ENCODE assay signal across 9 cellular contexts in genomic region chr7:24786941-24787340, GRCh38. TPM values are rescaled to one million over a fixed set of nuclear protein-coding genes. Genes with fewer than 3 reads are reported as not detected.
DNase-seq lines count a peak whose midpoint lies in the region; ATAC-seq and TF ChIP-seq lines count a peak whose summit lies in the region.
"Had no signal": no experiment of that assay in that cellular context is flagged by ENCODE, and none has a peak within 500 bp of the region (broad histone marks: within the 10 kb centered on the region; RNA-seq: fewer than 3 reads in every experiment).

No MANE protein-coding gene starts in this region.

- no peaks in the 10 kb centered on the region for H3K79me1 ChIP-seq in mesendoderm (ENCODE audit: low read length)

- no CpG with 5 or more reads among the region's 5 CpGs for WGBS in mesendoderm (ENCODE audit: extremely low coverage, insufficient coverage, low lambda C conversion rate)
- WGBS in tibial nerve, 2 donors, result 58 to 78% methylated on average over 5 of the region's 5 CpGs

- no peaks in the 10 kb centered on the region for H3K79me2 ChIP-seq in mesendoderm (ENCODE audit: control insufficient read depth, insufficient read depth, low read length)

- TF ChIP-seq EP300 in tibial nerve (IDR thresholded peaks at IDR 0.05), result no peak

- no peaks in the 10 kb centered on the region for H3K27me3 Mint-ChIP-seq in activated T-helper 1 cell treated with anti-CD3 and anti-CD28 coated beads, Interleukin-12 subunit alpha, Interleukin-12 subunit beta, Interleukin-2, Interleukin-4 antibody, amounts not matched to agents 30 ng/mL and 10 ng/mL and 1 ng/mL, durations not matched to agents 14 hours and 24 hours and 36 hours (ENCODE audit: insufficient read depth)

- peak overlapping the region; percentile 80 for H3K27ac Mint-ChIP-seq in activated T-helper 1 cell treated with anti-CD3 and anti-CD28 coated beads, Interleukin-12 subunit alpha, Interleukin-12 subunit beta, Interleukin-2, Interleukin-4 antibody, amounts not matched to agents 30 ng/mL and 10 ng/mL and 1 ng/mL, durations not matched to agents 14 hours and 24 hours and 36 hours

- no peak overlapping the region for H3K9ac ChIP-seq in mesendoderm (ENCODE audit: low read length)

- peaks cover 17% of the 10 kb centered on the region for H3K4me1 Mint-ChIP-seq in activated T-helper 1 cell treated with anti-CD3 and anti-CD28 coated beads, Interleukin-12 subunit alpha, Interleukin-12 subunit beta, Interleukin-2, Interleukin-4 antibody, amounts not matched to agents 30 ng/mL and 10 ng/mL and 1 ng/mL, durations not matched to agents 14 hours and 24 hours and 36 hours (ENCODE audit: low read depth)

- H3K9me3 Mint-ChIP-seq in activated T-helper 1 cell treated with anti-CD3 and anti-CD28 coated beads, Interleukin-12 subunit alpha, Interleukin-12 subunit beta, Interleukin-2, Interleukin-4 antibody, amounts not matched to agents 30 ng/mL and 10 ng/mL and 1 ng/mL, durations not matched to agents 14 hours and 24 hours and 36 hours, result peaks cover 8% of the 10 kb centered on the region

- intact Hi-C loops in activated T-helper 1 cell treated with anti-CD3 and anti-CD28 coated beads, Interleukin-12 subunit alpha, Interleukin-12 subunit beta, Interleukin-2, Interleukin-4 antibody, amounts not matched to agents 30 ng/mL and 10 ng/mL and 1 ng/mL, durations not matched to agents 14 hours and 24 hours and 36 hours (cut with micrococcal nuclease), result no loop called here

- H3K4ac ChIP-seq in mesendoderm (ENCODE audit: low read depth, low read length), result no peak overlapping the region

- no peak overlapping the region for H4K5ac ChIP-seq in mesendoderm (ENCODE audit: low read length)

- no peak for ATAC-seq in GM19467 (IDR thresholded peaks at IDR 0.05; ENCODE audit: unreplicated experiment)

- H3K4me3 ChIP-seq in mesendoderm (ENCODE audit: low read length) (no peak overlapping the region), tibial nerve (no peak overlapping the region)
- H3K4me3 ChIP-seq: cardiac muscle cell had no signal

- H2BK120ac ChIP-seq in mesendoderm (ENCODE audit: low read depth, low read length), result no peak overlapping the region

- no peaks in the 10 kb centered on the region for H3K4me1 ChIP-seq in mesendoderm (ENCODE audit: control insufficient read depth, low read depth, low read length)
- no peaks in the 10 kb centered on the region for H3K4me1 ChIP-seq in tibial nerve

- DNase-seq in Daoy (ENCODE audit: low read depth) (peak; percentile 99), HPDE6-E6E7 (ENCODE audit: extremely low spot score) (peak; percentile 76), mesendoderm (peak; percentile 16), NCI-H748 (lab: John Stamatoyannopoulos, UW; ENCODE audit: unreplicated experiment) (no peak), tibial nerve (ENCODE audit: low spot score in 2 of 2) (no peak), NCI-H1436 (lab: John Stamatoyannopoulos, UW) (no peak)
- DNase-seq in activated T-helper 1 cell treated with anti-CD3 and anti-CD28 coated beads, Interleukin-12 subunit alpha, Interleukin-12 subunit beta, Interleukin-2, Interleukin-4 antibody, amounts not matched to agents 30 ng/mL and 10 ng/mL and 1 ng/mL, durations not matched to agents 14 hours and 24 hours and 36 hours (ENCODE audit: low spot score), result no peak

- H3K23ac ChIP-seq in mesendoderm (ENCODE audit: low read length), result no peak overlapping the region

- no peak for TF ChIP-seq CTCF in tibial nerve (IDR thresholded peaks at IDR 0.05)

- H3K27me3 ChIP-seq in mesendoderm (ENCODE audit: insufficient read depth, low read length, poor library complexity) (no peaks in the 10 kb centered on the region), tibial nerve (no peaks in the 10 kb centered on the region)
- H3K27me3 ChIP-seq: cardiac muscle cell had no signal

- no peak overlapping the region for H3K56ac ChIP-seq in mesendoderm (ENCODE audit: low read length)

- peaks cover 30% of the 10 kb centered on the region for H3K36me3 Mint-ChIP-seq in activated T-helper 1 cell treated with anti-CD3 and anti-CD28 coated beads, Interleukin-12 subunit alpha, Interleukin-12 subunit beta, Interleukin-2, Interleukin-4 antibody, amounts not matched to agents 30 ng/mL and 10 ng/mL and 1 ng/mL, durations not matched to agents 14 hours and 24 hours and 36 hours (ENCODE audit: low read depth)

- H4K8ac ChIP-seq in mesendoderm (ENCODE audit: low read depth, low read length), result no peak overlapping the region

- H2BK5ac ChIP-seq in mesendoderm (ENCODE audit: low read length), result no peak overlapping the region

- no peak overlapping the region for H3K18ac ChIP-seq in mesendoderm (ENCODE audit: low read length)

- H2AK5ac ChIP-seq in mesendoderm (ENCODE audit: low read length), result no peak overlapping the region

- H3K9me3 ChIP-seq in tibial nerve, result peaks cover 0 to 5% (median 0%) of the 10 kb centered on the region in 4 donors

- no peaks in the 10 kb centered on the region for H3K36me3 ChIP-seq in mesendoderm (ENCODE audit: control insufficient read depth, insufficient read depth, low read length)
- no peaks in the 10 kb centered on the region for H3K36me3 ChIP-seq in tibial nerve
- H3K36me3 ChIP-seq: cardiac muscle cell had no signal

- H3K27ac ChIP-seq in mesendoderm (ENCODE audit: low read depth, low read length) (no peak overlapping the region), tibial nerve (no peak overlapping the region)
- H3K27ac ChIP-seq: cardiac muscle cell had no signal

- TF ChIP-seq POLR2A in tibial nerve (IDR thresholded peaks at IDR 0.05), result no peak

- no peak overlapping the region for H3K4me3 Mint-ChIP-seq in activated T-helper 1 cell treated with anti-CD3 and anti-CD28 coated beads, Interleukin-12 subunit alpha, Interleukin-12 subunit beta, Interleukin-2, Interleukin-4 antibody, amounts not matched to agents 30 ng/mL and 10 ng/mL and 1 ng/mL, durations not matched to agents 14 hours and 24 hours and 36 hours

- H2BK15ac ChIP-seq in mesendoderm (replicated peaks; ENCODE audit: low read depth), result no peak overlapping the region

- no peak overlapping the region for H3K4me2 ChIP-seq in mesendoderm (ENCODE audit: low read length)

RNA-seq across cellular contexts. Expression of gene GSDME, which starts 29.7 kb away (rescaled TPM):
- total RNA-seq in Daoy (2014; rRNA removed; shearing (Covaris generic)), result 28.3 and 46.0 TPM in 2 replicates
- total RNA-seq in activated T-helper 1 cell treated with anti-CD3 and anti-CD28 coated beads, Interleukin-12 subunit alpha, Interleukin-12 subunit beta, Interleukin-2, Interleukin-4 antibody, amounts not matched to agents 30 ng/mL and 10 ng/mL and 1 ng/mL, durations not matched to agents 14 hours and 24 hours and 36 hours, result 10.6 and 11.0 TPM in 2 replicates
- polyA plus RNA-seq in mesendoderm (2013, experiment 1 of 2), result 2.8 TPM
- 3.0 TPM for polyA plus RNA-seq in mesendoderm (2013, experiment 2 of 2)
- total RNA-seq in tibial nerve, result 10 to 100 TPM in 2 of 4 donors, 1 to 10 TPM in 2; 5.3 to 15.7 (median 10.6) TPM

Comparison
In these comparisons a context has a peak if more than half of its experiments do, and no peak if none do; other contexts are left out.
1. DNase-seq: peak in Daoy (single experiment), HPDE6-E6E7 (single experiment) and mesendoderm (single experiment); none in activated T-helper 1 cell treated with anti-CD3 and anti-CD28 coated beads, Interleukin-12 subunit alpha, Interleukin-12 subunit beta, Interleukin-2, Interleukin-4 antibody, amounts not matched to agents 30 ng/mL and 10 ng/mL and 1 ng/mL, durations not matched to agents 14 hours and 24 hours and 36 hours (single experiment), NCI-H748 (single experiment), tibial nerve (0 of 2) and NCI-H1436 (single experiment).